In genomic region chr2:95121150-95121494, GRCh38 we compare ENCODE assay signal across 8 cellular contexts.
DNase-seq lines count a peak whose midpoint lies in the region; ATAC-seq lines count a peak whose summit lies in the region.

No MANE protein-coding gene starts in this region.

- peaks cover 27% of the 10 kb centered on the region for H3K36me3 ChIP-seq in NT2/D1 (ENCODE audit: insufficient read depth, insufficient read length, low read length)
- no peaks in the 10 kb centered on the region for H3K36me3 ChIP-seq in mucosa of stomach (ENCODE audit: control insufficient read depth, insufficient read depth, low read length)

- H3K9me3 Mint-ChIP-seq in dendritic cell treated with granulocyte-macrophage colony-stimulating factor and Interleukin-4, amounts not matched to agents 40 ng/mL and 50 ng/mL, for 4 days: no peaks in the 10 kb centered on the region

- intact Hi-C loops in dendritic cell treated with granulocyte-macrophage colony-stimulating factor and Interleukin-4, amounts not matched to agents 40 ng/mL and 50 ng/mL, for 4 days (cut with micrococcal nuclease): loop anchor here (1.0 kb wide), 1 partner anchor 86 kb away; the partner anchor contains the start of gene ZNF892

- ATAC-seq in GM21717 (IDR thresholded peaks at IDR 0.05; ENCODE audit: unreplicated experiment) (peak; percentile 1), GM21576 (IDR thresholded peaks at IDR 0.05; ENCODE audit: unreplicated experiment) (no peak), GM18520 (IDR thresholded peaks at IDR 0.05; ENCODE audit: unreplicated experiment) (no peak), HG02763 (IDR thresholded peaks at IDR 0.05; ENCODE audit: unreplicated experiment) (no peak)

- H3K4me3 Mint-ChIP-seq in dendritic cell treated with granulocyte-macrophage colony-stimulating factor and Interleukin-4, amounts not matched to agents 40 ng/mL and 50 ng/mL, for 4 days: peak overlapping the region; percentile 99

- DNase-seq in NT2/D1 (ENCODE audit: low read depth, low spot score) (no peak), iPS-NIHi7 (ENCODE audit: extremely low spot score) (no peak)

- H3K27ac Mint-ChIP-seq in dendritic cell treated with granulocyte-macrophage colony-stimulating factor and Interleukin-4, amounts not matched to agents 40 ng/mL and 50 ng/mL, for 4 days: peak overlapping the region; percentile 95

- H3K4me1 Mint-ChIP-seq in dendritic cell treated with granulocyte-macrophage colony-stimulating factor and Interleukin-4, amounts not matched to agents 40 ng/mL and 50 ng/mL, for 4 days (ENCODE audit: low read depth): peaks cover 38% of the 10 kb centered on the region

- H3K9ac ChIP-seq in NT2/D1 (ENCODE audit: insufficient read length, low read depth) (peak overlapping the region; percentile 96), mucosa of stomach (ENCODE audit: low read length) (peak overlapping the region; percentile 89)

- peaks cover 44% of the 10 kb centered on the region for H3K36me3 Mint-ChIP-seq in dendritic cell treated with granulocyte-macrophage colony-stimulating factor and Interleukin-4, amounts not matched to agents 40 ng/mL and 50 ng/mL, for 4 days (ENCODE audit: low read depth)

- no peaks in the 10 kb centered on the region for H3K27me3 Mint-ChIP-seq in dendritic cell treated with granulocyte-macrophage colony-stimulating factor and Interleukin-4, amounts not matched to agents 40 ng/mL and 50 ng/mL, for 4 days

- peaks cover 5% of the 10 kb centered on the region for H3K27me3 ChIP-seq in NT2/D1 (ENCODE audit: insufficient read depth, insufficient read length)
- no peaks in the 10 kb centered on the region for H3K27me3 ChIP-seq in mucosa of stomach (ENCODE audit: control insufficient read depth, insufficient read depth, low read length)

- H3K4me1 ChIP-seq in NT2/D1 (ENCODE audit: insufficient read depth, insufficient read length): peaks cover 5% of the 10 kb centered on the region
- peaks cover 10% of the 10 kb centered on the region for H3K4me1 ChIP-seq in mucosa of stomach (ENCODE audit: control insufficient read depth, insufficient read depth, low read length)

- H3K9me3 ChIP-seq in NT2/D1 (ENCODE audit: insufficient read depth, low read length) (peaks cover 8% of the 10 kb centered on the region; the same call in 1 of the 2 replicates), mucosa of stomach (ENCODE audit: control insufficient read depth, low read length) (no peaks in the 10 kb centered on the region)

- H3K4me3 ChIP-seq in NT2/D1 (ENCODE audit: insufficient read length, low read depth) (peak overlapping the region; percentile 95), mucosa of stomach (ENCODE audit: low read length) (peak overlapping the region; percentile 89)
